ENCODE assay signal across 21 cellular contexts in the genomic region with DNA sequence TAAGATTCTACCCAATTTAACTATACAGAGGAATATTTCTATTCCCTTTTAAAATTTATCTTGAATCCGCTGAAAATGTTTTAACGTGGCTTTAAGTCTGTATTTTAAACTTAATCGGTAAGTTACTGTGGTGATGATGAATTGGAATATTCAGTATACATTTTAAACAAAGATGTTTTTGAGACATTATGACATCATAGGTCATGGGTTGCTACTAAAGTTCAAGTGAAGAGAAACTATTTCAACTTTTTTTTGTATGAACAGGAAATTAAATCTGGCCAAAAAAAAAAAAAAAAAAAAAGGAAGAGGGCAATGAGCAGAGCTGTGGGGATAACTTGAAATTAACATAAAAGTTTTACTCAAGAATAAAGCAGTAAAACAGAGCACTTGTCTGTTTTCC.
"Had no signal": no experiment of that assay in that cellular context is flagged by ENCODE, and none has a peak within 500 bp of the region (broad histone marks: within the 10 kb centered on the region; RNA-seq: fewer than 3 reads in every experiment).

No MANE protein-coding gene starts in this region.

- H3K36me3 Mint-ChIP-seq: activated naive CD4-positive, alpha-beta T cell treated with anti-CD3 and anti-CD28 coated beads, Interleukin-2, amount 50 U/mL, for 24 hours; immature natural killer cell; naive thymus-derived CD4-positive, alpha-beta T cell had no signal

- H3K27me3 ChIP-seq: colonic mucosa, foreskin keratinocyte, hepatocyte, left lung, neutrophil, spleen, testis, uterus had no signal

- H3K27ac ChIP-seq: colonic mucosa, epithelial cell of prostate, foreskin keratinocyte, hepatocyte, left lung, neutrophil, parathyroid adenoma, spleen, testis, uterus had no signal

- H3K4me2 ChIP-seq: hepatocyte had no signal

- H3K4me1 ChIP-seq: colonic mucosa, foreskin keratinocyte, testis had no signal

- H3K36me3 ChIP-seq: colonic mucosa, left lung, neutrophil, spleen, uterus had no signal

- H3K9me3 ChIP-seq: colonic mucosa, left lung, neutrophil, spleen, testis, uterus had no signal

- H3K9ac ChIP-seq: parathyroid adenoma had no signal

- H3K4me3 ChIP-seq: colonic mucosa, hepatocyte, left lung, spleen, testis, uterus had no signal

- H2AFZ ChIP-seq: hepatocyte, parathyroid adenoma had no signal

- H3K4me3 Mint-ChIP-seq: activated naive CD4-positive, alpha-beta T cell treated with anti-CD3 and anti-CD28 coated beads, Interleukin-2, amount 50 U/mL, for 24 hours; endodermal cell; immature natural killer cell had no signal

- ATAC-seq: foreskin keratinocyte; left lung; naive thymus-derived CD4-positive, alpha-beta T cell had no signal

- H3K9me3 Mint-ChIP-seq: activated naive CD4-positive, alpha-beta T cell treated with anti-CD3 and anti-CD28 coated beads, Interleukin-2, amount 50 U/mL, for 24 hours; endodermal cell; immature natural killer cell; naive thymus-derived CD4-positive, alpha-beta T cell had no signal

- H3K27ac Mint-ChIP-seq: activated naive CD4-positive, alpha-beta T cell treated with anti-CD3 and anti-CD28 coated beads, Interleukin-2, amount 50 U/mL, for 24 hours; immature natural killer cell; naive thymus-derived CD4-positive, alpha-beta T cell had no signal

- DNase-seq: activated gamma-delta T cell treated with Interleukin-2 at 50 U/mL for 16 hours; activated T-cell treated with anti-CD3 and anti-CD28 coated beads, Interleukin-2, amount 50 U/mL, for 1 hour; anterior cingulate cortex; central memory CD4-positive, alpha-beta T cell; colonic mucosa; foreskin keratinocyte; immature natural killer cell; left lung; naive thymus-derived CD4-positive, alpha-beta T cell; spleen; stimulated activated CD4-positive, alpha-beta T cell treated with anti-CD3 and anti-CD28 coated beads, Interleukin-4, amount 100 ng/mL, for 1 hour; stimulated activated naive CD4-positive, alpha-beta T cell; T-helper 9 cell; testis; uterus had no signal
